In genomic region chr1:54988975-54989374, GRCh38 we compare ENCODE assay signal across 12 cellular contexts. TPM values are rescaled to one million over a fixed set of nuclear protein-coding genes. Genes with fewer than 3 reads are reported as not detected.
DNase-seq lines count a peak whose midpoint lies in the region; ATAC-seq lines count a peak whose summit lies in the region.
"Had no signal": no experiment of that assay in that cellular context is flagged by ENCODE, and none has a peak within 500 bp of the region (broad histone marks: within the 10 kb centered on the region; RNA-seq: fewer than 3 reads in every experiment).

No MANE protein-coding gene starts in this region.

- no peak overlapping the region for H2BK12ac ChIP-seq in neuronal stem cell (ENCODE audit: low read length)

- H3K27me3 ChIP-seq in neuronal stem cell (ENCODE audit: control insufficient read depth in 3 of 3, insufficient read depth in 3 of 3, low read depth in 1 of 3, low read length in 3 of 3), result peaks cover 0 to 49% (median 0%) of the 10 kb centered on the region in 3 experiments

- H3K79me1 ChIP-seq in neuronal stem cell (ENCODE audit: low read depth, low read length), result no peaks in the 10 kb centered on the region

- no peaks in the 10 kb centered on the region for H3K9me3 ChIP-seq in neuronal stem cell (replicated peaks in 1 of 2; ENCODE audit: control insufficient read depth in 2 of 2, insufficient read depth in 1 of 2, low read depth in 1 of 2, low read length in 2 of 2)

- no peak overlapping the region for H2BK15ac ChIP-seq in neuronal stem cell (ENCODE audit: low read length)

- H3K4me3 ChIP-seq in neuronal stem cell (ENCODE audit: low read length in 2 of 2), result no peak overlapping the region

- no peaks in the 10 kb centered on the region for H3K4me1 Mint-ChIP-seq in activated naive CD4-positive, alpha-beta T cell treated with anti-CD3 and anti-CD28 coated beads, Interleukin-2, amount 50 U/mL, for 24 hours
- no peaks in the 10 kb centered on the region for H3K4me1 Mint-ChIP-seq in central memory CD8-positive, alpha-beta T cell
- H3K4me1 Mint-ChIP-seq: CD8-positive, alpha-beta memory T cell had no signal

- H3K27ac Mint-ChIP-seq in activated naive CD4-positive, alpha-beta T cell treated with anti-CD3 and anti-CD28 coated beads, Interleukin-2, amount 50 U/mL, for 24 hours, result peak overlapping the region; percentile 55
- H3K27ac Mint-ChIP-seq in central memory CD8-positive, alpha-beta T cell (ENCODE audit: low read depth), result peak overlapping the region; percentile 6

- H3K36me3 Mint-ChIP-seq in activated naive CD4-positive, alpha-beta T cell treated with anti-CD3 and anti-CD28 coated beads, Interleukin-2, amount 50 U/mL, for 24 hours, result no peaks in the 10 kb centered on the region
- H3K36me3 Mint-ChIP-seq in central memory CD8-positive, alpha-beta T cell (ENCODE audit: insufficient read depth), result no peaks in the 10 kb centered on the region

- no peak for ATAC-seq in central memory CD8-positive, alpha-beta T cell (replicated peaks; ENCODE audit: extremely low read depth, poor library complexity, severe bottlenecking)
- ATAC-seq in HG03280 (IDR thresholded peaks at IDR 0.05; ENCODE audit: unreplicated experiment), result no peak

- H3K4me1 ChIP-seq in neuronal stem cell (ENCODE audit: control insufficient read depth in 2 of 2, insufficient read depth in 1 of 2, low read depth in 1 of 2, low read length in 2 of 2), result no peaks in the 10 kb centered on the region

- no peak overlapping the region for H3K18ac ChIP-seq in neuronal stem cell (ENCODE audit: low read length)

- H2BK120ac ChIP-seq in neuronal stem cell (ENCODE audit: low read depth, low read length), result no peak overlapping the region

- no peak overlapping the region for H3K14ac ChIP-seq in neuronal stem cell (ENCODE audit: low read length)

- no peak overlapping the region for H4K91ac ChIP-seq in neuronal stem cell (ENCODE audit: low read depth, low read length, poor library complexity)

- H3K9ac ChIP-seq in neuronal stem cell (ENCODE audit: low read depth, low read length, poor library complexity), result no peak overlapping the region

- peak overlapping the region; percentile 72 for H3K4ac ChIP-seq in neuronal stem cell (ENCODE audit: low read length)

- WGBS in neuronal stem cell (ENCODE audit: extremely low coverage in 2 of 2, insufficient read length in 2 of 2, insufficient replicate concordance in 1 of 2), 2 donors, result no CpG with 5 or more reads among the region's 4 CpGs

- H4K8ac ChIP-seq in neuronal stem cell (ENCODE audit: low read depth, low read length), result no peak overlapping the region

- DNase-seq in activated naive CD4-positive, alpha-beta T cell treated with anti-CD3 and anti-CD28 coated beads, Interleukin-2, amount 50 U/mL, for 16 hours, result no peak
- no peak for DNase-seq in central memory CD8-positive, alpha-beta T cell (ENCODE audit: low spot score in 2 of 2)
- DNase-seq in neuronal stem cell (ENCODE audit: low spot score) (no peak), NCI-H1694 treated with DMSO at 0.1 percent for 48 hours (lab: John Stamatoyannopoulos, UW) (no peak)
- no peak for DNase-seq in activated CD4-positive, alpha-beta T cell treated with anti-CD3 and anti-CD28 coated beads, Interleukin-2, amount 50 U/mL, for 1 hour
- DNase-seq: GF-D8, IMR-90 had no signal

- H2BK5ac ChIP-seq in neuronal stem cell (ENCODE audit: low read length), result no peak overlapping the region

- H3K9me3 Mint-ChIP-seq in activated naive CD4-positive, alpha-beta T cell treated with anti-CD3 and anti-CD28 coated beads, Interleukin-2, amount 50 U/mL, for 24 hours, result no peaks in the 10 kb centered on the region
- H3K9me3 Mint-ChIP-seq in central memory CD8-positive, alpha-beta T cell, result no peaks in the 10 kb centered on the region
- H3K9me3 Mint-ChIP-seq: CD8-positive, alpha-beta memory T cell had no signal

- no peaks in the 10 kb centered on the region for H3K36me3 ChIP-seq in neuronal stem cell (replicated peaks in 1 of 2; ENCODE audit: control insufficient read depth in 2 of 2, insufficient read depth in 2 of 2, low read length in 2 of 2)

- H3K4me3 Mint-ChIP-seq in activated naive CD4-positive, alpha-beta T cell treated with anti-CD3 and anti-CD28 coated beads, Interleukin-2, amount 50 U/mL, for 24 hours, result no peak overlapping the region
- H3K4me3 Mint-ChIP-seq in central memory CD8-positive, alpha-beta T cell, result no peak overlapping the region
- H3K4me3 Mint-ChIP-seq: CD8-positive, alpha-beta memory T cell had no signal

- H3K23ac ChIP-seq in neuronal stem cell (ENCODE audit: low read depth, low read length, poor library complexity), result no peak overlapping the region

- no peak overlapping the region for H3K27ac ChIP-seq in neuronal stem cell (replicated peaks; ENCODE audit: low read length)
- H3K27ac ChIP-seq: 22Rv1 had no signal

- no peak overlapping the region for H2AFZ ChIP-seq in neuronal stem cell (ENCODE audit: low read length)

- H2AK5ac ChIP-seq in neuronal stem cell (ENCODE audit: low read depth, low read length), result no peak overlapping the region

- H3K4me2 ChIP-seq in neuronal stem cell (ENCODE audit: insufficient read depth, low read length, poor library complexity, severe bottlenecking), result no peak overlapping the region

- H3K27me3 Mint-ChIP-seq in activated naive CD4-positive, alpha-beta T cell treated with anti-CD3 and anti-CD28 coated beads, Interleukin-2, amount 50 U/mL, for 24 hours, result peaks cover under 1% of the 10 kb centered on the region
- peaks cover 4% of the 10 kb centered on the region for H3K27me3 Mint-ChIP-seq in central memory CD8-positive, alpha-beta T cell

RNA-seq across cellular contexts. Expression of gene TMEM61, which starts 8.5 kb away (rescaled TPM):
- not detected for polyA plus RNA-seq in neuronal stem cell (2013, experiment 1 of 2)
- 0.04 TPM for polyA plus RNA-seq in neuronal stem cell (2013, experiment 2 of 2)
- polyA plus RNA-seq: BJ; CD8-positive, alpha-beta memory T cell; IMR-90 had no signal

RNA-seq across cellular contexts. Expression of gene BSND, which starts 9.8 kb away (rescaled TPM):
- polyA plus RNA-seq in neuronal stem cell (2013, experiment 1 of 2), result not detected
- polyA plus RNA-seq in neuronal stem cell (2013, experiment 2 of 2), result 0.01 TPM
- polyA plus RNA-seq: BJ; CD8-positive, alpha-beta memory T cell; IMR-90 had no signal

RNA-seq across cellular contexts. Expression of gene PCSK9, which starts 50.4 kb away (rescaled TPM):
- polyA plus RNA-seq in neuronal stem cell (2013, experiment 1 of 2), result 17.1 TPM
- 16.2 TPM for polyA plus RNA-seq in neuronal stem cell (2013, experiment 2 of 2)
- polyA plus RNA-seq: CD8-positive, alpha-beta memory T cell had no signal
